9 cellular contexts compared by ENCODE assay signal in the genomic region with DNA sequence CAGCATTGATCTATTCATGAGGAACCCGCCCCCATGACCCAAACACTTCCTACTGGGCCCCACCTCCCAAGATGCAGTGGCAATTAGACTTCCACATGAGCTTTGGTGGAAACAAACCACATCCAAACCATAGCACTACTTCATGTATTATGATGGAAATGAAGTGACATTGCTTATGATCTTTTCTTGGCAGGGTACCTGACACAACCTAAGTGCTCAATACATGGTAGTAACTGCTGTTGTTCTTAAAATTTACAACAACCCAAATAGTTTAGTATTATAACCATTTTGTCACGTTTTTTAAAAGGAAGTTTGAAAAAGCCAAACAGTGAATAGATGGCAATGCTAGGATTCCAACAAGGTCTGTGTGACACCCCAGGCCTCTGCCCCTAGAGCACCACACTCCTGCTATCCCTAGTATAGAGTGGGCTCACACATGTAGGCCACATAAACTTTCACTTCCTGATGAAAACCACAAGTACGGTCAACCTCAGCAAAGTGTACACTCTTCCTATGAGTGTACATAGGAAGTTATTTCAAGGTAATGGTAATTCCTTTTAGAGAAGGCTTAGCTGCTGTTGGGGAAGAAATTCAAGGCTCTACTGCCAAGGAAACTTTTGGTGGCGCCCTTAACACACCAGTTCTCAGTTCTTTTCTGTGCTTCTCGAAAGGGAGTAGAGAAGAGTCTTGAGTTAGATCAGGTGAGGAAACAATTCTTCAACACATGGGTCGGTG.
DNase-seq lines count a peak whose midpoint lies in the region; ATAC-seq, FAIRE-seq and TF ChIP-seq lines count a peak whose summit lies in the region.
"Had no signal": no experiment of that assay in that cellular context is flagged by ENCODE, and none has a peak within 500 bp of the region (broad histone marks: within the 10 kb centered on the region; RNA-seq: fewer than 3 reads in every experiment).

No MANE protein-coding gene starts in this region.

- H2AFZ ChIP-seq in H1 (ENCODE audit: low read length), result no peak overlapping the region

- no peak overlapping the region for H3K4ac ChIP-seq in H1 (replicated peaks; ENCODE audit: insufficient read length, low read depth, low read length)

- peak; percentile 33 to 43 for TF ChIP-seq RAD21 in H1 (IDR thresholded peaks at IDR 0.05 in 1 of 2, conservative IDR thresholded peaks at IDR 0.05 in 1 of 2; ENCODE audit: low read depth in 2 of 2, low read length in 2 of 2)

- no peaks in the 10 kb centered on the region for H3K9me3 ChIP-seq in H1 (ENCODE audit: insufficient read depth in 2 of 2, low read depth in 1 of 2, low read length in 1 of 2)
- no peaks in the 10 kb centered on the region for H3K9me3 ChIP-seq in gastroesophageal sphincter

- no peaks in the 10 kb centered on the region for H3K79me1 ChIP-seq in H1 (ENCODE audit: low read depth, low read length)

- H3K79me2 ChIP-seq in H1 (ENCODE audit: control insufficient read depth in 1 of 2, insufficient read depth in 2 of 2, low read length in 2 of 2), result no peaks in the 10 kb centered on the region

- TF ChIP-seq CTCF in H1 (IDR thresholded peaks at IDR 0.05; ENCODE audit: control extremely low read depth in 1 of 3, insufficient read depth in 1 of 3, low read depth in 1 of 3, low read length in 3 of 3) (no peak), gastroesophageal sphincter (IDR thresholded peaks at IDR 0.05) (no peak)

- H4K91ac ChIP-seq in H1 (replicated peaks; ENCODE audit: insufficient read length, low read length), result no peak overlapping the region

- no peak overlapping the region for H3K27ac ChIP-seq in H1 (ENCODE audit: low read depth, low read length)
- no peak overlapping the region for H3K27ac ChIP-seq in gastroesophageal sphincter

- no peak overlapping the region for H2BK120ac ChIP-seq in H1 (replicated peaks; ENCODE audit: low read depth, low read length)

- no peak overlapping the region for H3K9ac ChIP-seq in H1 (replicated peaks in 1 of 4; ENCODE audit: extremely low read depth in 1 of 4, low read depth in 3 of 4, low read length in 3 of 4)

- no peak overlapping the region for H4K5ac ChIP-seq in H1 (ENCODE audit: insufficient read length, low read depth, low read length)

- no peak overlapping the region for H3K4me2 ChIP-seq in H1 (ENCODE audit: insufficient read depth in 1 of 2, low read depth in 2 of 2, low read length in 2 of 2)

- H3K4me3 ChIP-seq in H1 (ENCODE audit: extremely low read depth in 1 of 4, insufficient read depth in 2 of 4, low read depth in 3 of 4, low read length in 4 of 4) (no peak overlapping the region), gastroesophageal sphincter (no peak overlapping the region)

- H3K14ac ChIP-seq in H1 (ENCODE audit: insufficient read length), result no peak overlapping the region

- TF ChIP-seq EP300 in H1 (IDR thresholded peaks at IDR 0.05; ENCODE audit: borderline replicate concordance in 1 of 2, low read depth in 2 of 2, low read length in 2 of 2) (no peak), gastroesophageal sphincter (IDR thresholded peaks at IDR 0.05) (no peak)

- H3K56ac ChIP-seq in H1 (replicated peaks; ENCODE audit: insufficient read length, low read depth, low read length), result no peak overlapping the region

- H3K23ac ChIP-seq in H1 (ENCODE audit: insufficient read length), result no peak overlapping the region

- no peak overlapping the region for H2BK12ac ChIP-seq in H1 (ENCODE audit: low read depth, low read length)

- H3K36me3 ChIP-seq in H1 (ENCODE audit: control insufficient read depth in 2 of 4, insufficient read depth in 4 of 4, low read length in 3 of 4) (no peaks in the 10 kb centered on the region), gastroesophageal sphincter (peaks cover 0 to 3% of the 10 kb centered on the region in 2 donors)

- no peak overlapping the region for H2AK5ac ChIP-seq in H1 (ENCODE audit: low read depth, low read length)

- DNase-seq in H1 (ENCODE audit: low read depth in 1 of 2, low spot score in 2 of 2), result no peak
- no peak for DNase-seq in NCI-H1436 treated with DMSO at 0.1 percent for 48 hours (lab: John Stamatoyannopoulos, UW)
- DNase-seq in DMS 273 treated with DMSO at 0.1 percent for 48 hours (lab: John Stamatoyannopoulos, UW), result no peak
- no peak for DNase-seq in NCI-H1417 (lab: John Stamatoyannopoulos, UW)
- DNase-seq: stimulated activated naive CD4-positive, alpha-beta T cell treated with Interleukin-2 at 50 U/mL for 16 hours had no signal

- TF ChIP-seq POLR2A in H1 (IDR thresholded peaks at IDR 0.05; ENCODE audit: control extremely low read depth in 1 of 2, low read depth in 2 of 2, low read length in 2 of 2), result no peak
- no peak for TF ChIP-seq POLR2A in gastroesophageal sphincter (IDR thresholded peaks at IDR 0.05)

- WGBS in H1 (ENCODE audit: extremely low coverage in 1 of 2, insufficient coverage in 1 of 2, insufficient read length in 1 of 2, insufficient replicate concordance in 2 of 2, low coverage in 1 of 2, low lambda C conversion rate in 2 of 2, missing lambda C conversion rate in 1 of 2), 2 experiments, result 85% methylated on average over 6 of the region's 6 CpGs; no CpG with 5 or more reads in 1 of the 2 experiments
- 83 to 88% methylated on average over 6 of the region's 6 CpGs for WGBS in gastroesophageal sphincter (ENCODE audit: low coverage in 1 of 2), 2 donors

- H3K27me3 ChIP-seq in H1 (replicated peaks in 1 of 4; ENCODE audit: control insufficient read depth in 3 of 4, extremely low read depth in 1 of 4, insufficient read depth in 3 of 4, low read length in 3 of 4) (no peaks in the 10 kb centered on the region), gastroesophageal sphincter (no peaks in the 10 kb centered on the region)

- CTCF ChIA-PET in H1 (lab: Charles Lee; ENCODE audit: partially characterized antibody), result interaction anchor here (0.6 to 5.3 kb wide), 19 partner anchors 9 to 1257 kb away, joined by 3 to 41 read pairs (median 3); no protein-coding TSS in a partner anchor

- H4K8ac ChIP-seq in H1 (ENCODE audit: extremely low read depth, insufficient read depth, low read length), result no peak overlapping the region

- POLR2A ChIA-PET in H1 (lab: Charles Lee; ENCODE audit: partially characterized antibody), result no interaction called here

- H2BK5ac ChIP-seq in H1 (ENCODE audit: low read depth, low read length), result no peak overlapping the region

- no peaks in the 10 kb centered on the region for H3K23me2 ChIP-seq in H1 (ENCODE audit: low read depth, low read length)

- no peaks in the 10 kb centered on the region for H4K20me1 ChIP-seq in H1 (replicated peaks in 1 of 2; ENCODE audit: control insufficient read depth in 1 of 2, insufficient read depth in 2 of 2, low read length in 2 of 2)

- FAIRE-seq in H1 (lab: Jason Lieb, UNC), result no peak

- H2BK20ac ChIP-seq in H1 (ENCODE audit: low read length), result no peak overlapping the region

- H2BK15ac ChIP-seq in H1 (ENCODE audit: low read length), result no peak overlapping the region

- peak; percentile 99 for ATAC-seq in GM18517 (IDR thresholded peaks at IDR 0.05; ENCODE audit: unreplicated experiment)
- peak; percentile 97 for ATAC-seq in GM21619 (IDR thresholded peaks at IDR 0.05; ENCODE audit: unreplicated experiment)
- peak; percentile 94 for ATAC-seq in HG03521 (IDR thresholded peaks at IDR 0.05; ENCODE audit: unreplicated experiment)
- ATAC-seq in gastroesophageal sphincter, result no peak

- H3K18ac ChIP-seq in H1 (ENCODE audit: extremely low read depth, low read length), result no peak overlapping the region

- H3K4me1 ChIP-seq in H1 (replicated peaks in 1 of 4; ENCODE audit: control insufficient read depth in 3 of 4, insufficient read depth in 4 of 4, low read length in 3 of 4) (peaks cover 0 to 7% (median 1%) of the 10 kb centered on the region in 4 experiments; a peak in 1 of 7 replicates), gastroesophageal sphincter (peaks cover 0 to 21% (median 3%) of the 10 kb centered on the region in 3 donors)

TF ChIP-seq in H1, 55 proteins besides CTCF, POLR2A, EP300 and RAD21 (continues in another document):
- no peak for TF ChIP-seq MAFK (IDR thresholded peaks at IDR 0.05; ENCODE audit: low read depth, low read length)
- TF ChIP-seq KDM1A (IDR thresholded peaks at IDR 0.05; ENCODE audit: borderline replicate concordance, low read length), result no peak
- TF ChIP-seq TBP (IDR thresholded peaks at IDR 0.05; ENCODE audit: low read depth, low read length), result no peak
- TF ChIP-seq CBX5 (IDR thresholded peaks at IDR 0.05; ENCODE audit: low read depth, low read length), result no peak
- TF ChIP-seq, protein P1, sequence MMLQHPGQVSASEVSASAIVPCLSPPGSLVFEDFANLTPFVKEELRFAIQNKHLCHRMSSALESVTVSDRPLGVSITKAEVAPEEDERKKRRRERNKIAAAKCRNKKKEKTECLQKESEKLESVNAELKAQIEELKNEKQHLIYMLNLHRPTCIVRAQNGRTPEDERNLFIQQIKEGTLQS (IDR thresholded peaks at IDR 0.05; ENCODE audit: insufficient read depth, low read depth, low read length), result no peak
- TF ChIP-seq RFX5 (IDR thresholded peaks at IDR 0.05; ENCODE audit: borderline replicate concordance, low read depth, low read length), result no peak
- no peak for TF ChIP-seq CTBP2 (IDR thresholded peaks at IDR 0.05; ENCODE audit: borderline replicate concordance, insufficient read depth, insufficient read length, low read length)
- TF ChIP-seq JUN (IDR thresholded peaks at IDR 0.05; ENCODE audit: low read depth, low read length), result no peak
- TF ChIP-seq TAF1 (IDR thresholded peaks at IDR 0.05; ENCODE audit: low read depth, low read length), result no peak
- TF ChIP-seq NRF1 (IDR thresholded peaks at IDR 0.05; ENCODE audit: low read depth, low read length), result no peak
- TF ChIP-seq CBX8 (IDR thresholded peaks at IDR 0.05; ENCODE audit: borderline replicate concordance, low read depth, low read length), result no peak
- no peak for TF ChIP-seq RBBP5 (IDR thresholded peaks at IDR 0.05; ENCODE audit: borderline replicate concordance, low read depth, low read length)
- TF ChIP-seq TAF7 (optimal IDR thresholded peaks at IDR 0.05; ENCODE audit: borderline replicate concordance, low read depth, low read length), result no peak
- TF ChIP-seq TCF12 (IDR thresholded peaks at IDR 0.05; ENCODE audit: low read depth, low read length), result no peak
- no peak for TF ChIP-seq SIX5 (IDR thresholded peaks at IDR 0.05; ENCODE audit: low read depth, low read length)
- TF ChIP-seq FOSL1 (IDR thresholded peaks at IDR 0.05; ENCODE audit: insufficient read depth, low read depth, low read length), result no peak
- TF ChIP-seq GTF2F1 (IDR thresholded peaks at IDR 0.05; ENCODE audit: borderline replicate concordance, low read depth, low read length), result no peak
- TF ChIP-seq NANOG (IDR thresholded peaks at IDR 0.05; ENCODE audit: insufficient read depth, low read depth, low read length, poor library complexity, severe bottlenecking), result no peak
